Comparison of ENCODE assay signal across 8 cellular contexts in genomic region chr6:42880240-42880817, GRCh38. TPM values are rescaled to one million over a fixed set of nuclear protein-coding genes. Genes with fewer than 3 reads are reported as not detected.
A peak's percentile ranks its signal among the peaks of the same experiment; 100 is the strongest.
DNase-seq lines count a peak whose midpoint lies in the region; ATAC-seq and TF ChIP-seq lines count a peak whose summit lies in the region.
"Not testable (repeated sequence)": the region's sequence is repeated elsewhere in the genome, so short reads cannot be mapped to it uniquely, and the experiment has no call there.

No MANE protein-coding gene starts in this region.

- peak overlapping the region; percentile 87 for H3K4me3 ChIP-seq in GM23338
- H3K4me3 ChIP-seq in right cardiac atrium (ENCODE audit: low read length): peak overlapping the region; percentile 64
- peak overlapping the region; percentile 73 to 100 for H3K4me3 ChIP-seq in muscle layer of duodenum (ENCODE audit: low read depth in 1 of 2, low read length in 2 of 2)
- H3K4me3 ChIP-seq in skin epidermis: peak overlapping the region; percentile 48 to 71 (median 66)

- peak overlapping the region; percentile 99 for H3K27ac Mint-ChIP-seq in GM23338
- peak overlapping the region; percentile 99 for H3K27ac Mint-ChIP-seq in activated naive CD4-positive, alpha-beta T cell treated with anti-CD3 and anti-CD28 coated beads for 36 hours
- peak overlapping the region; percentile 98 for H3K27ac Mint-ChIP-seq in dendritic cell treated with granulocyte-macrophage colony-stimulating factor and Interleukin-4, amounts not matched to agents 40 ng/mL and 50 ng/mL, for 4 days

- peaks cover 47% of the 10 kb centered on the region for H3K79me2 ChIP-seq in GM23338 (replicated peaks; ENCODE audit: insufficient read depth)

- H3K4me2 ChIP-seq in GM23338: peak overlapping the region; percentile 94

- not testable (repeated sequence) for H3K27me3 ChIP-seq in GM23338 (ENCODE audit: insufficient read depth); right cardiac atrium (ENCODE audit: control insufficient read depth, insufficient read depth); muscle layer of duodenum (ENCODE audit: low read depth, low read length)

- 13% methylated on average over 25 of the region's 25 CpGs for WGBS in right cardiac atrium

- TF ChIP-seq CTCF in 22Rv1 (IDR thresholded peaks at IDR 0.05); GM23338 (conservative IDR thresholded peaks at IDR 0.05; ENCODE audit: low read depth in 2 of 2); RWPE1 (conservative IDR thresholded peaks at IDR 0.05; ENCODE audit: low read depth): not testable (repeated sequence)

- peak overlapping the region; percentile 96 for H3K4me3 Mint-ChIP-seq in GM23338
- peak overlapping the region; percentile 98 for H3K4me3 Mint-ChIP-seq in activated naive CD4-positive, alpha-beta T cell treated with anti-CD3 and anti-CD28 coated beads for 36 hours
- H3K4me3 Mint-ChIP-seq in dendritic cell treated with granulocyte-macrophage colony-stimulating factor and Interleukin-4, amounts not matched to agents 40 ng/mL and 50 ng/mL, for 4 days: peak overlapping the region; percentile 99

- H3K36me3 ChIP-seq in GM23338 (ENCODE audit: insufficient read depth) (peaks cover 47% of the 10 kb centered on the region), muscle layer of duodenum (ENCODE audit: control insufficient read depth in 1 of 2, insufficient read depth in 2 of 2, low read length in 2 of 2) (peaks cover 16 to 25% of the 10 kb centered on the region in 2 donors)

- peak overlapping the region; percentile 56 for H2AFZ ChIP-seq in GM23338

- peaks cover 19% of the 10 kb centered on the region for H3F3A ChIP-seq in GM23338 (replicated peaks; ENCODE audit: low read depth)

- peak overlapping the region; percentile 96 for H3K27ac ChIP-seq in 22Rv1
- peak overlapping the region; percentile 90 for H3K27ac ChIP-seq in GM23338 (ENCODE audit: low read depth)
- H3K27ac ChIP-seq in RWPE1: peak overlapping the region; percentile 92
- H3K27ac ChIP-seq in right cardiac atrium (ENCODE audit: low read length): peak overlapping the region; percentile 26
- peak overlapping the region; percentile 98 for H3K27ac ChIP-seq in muscle layer of duodenum (ENCODE audit: low read length)
- H3K27ac ChIP-seq in skin epidermis: peak overlapping the region; percentile 46 to 97 (median 92)

- H3K27me3 Mint-ChIP-seq in GM23338 (ENCODE audit: insufficient read depth, low read depth, poor library complexity); activated naive CD4-positive, alpha-beta T cell treated with anti-CD3 and anti-CD28 coated beads for 36 hours (ENCODE audit: low read depth); dendritic cell treated with granulocyte-macrophage colony-stimulating factor and Interleukin-4, amounts not matched to agents 40 ng/mL and 50 ng/mL, for 4 days: not testable (repeated sequence)

- not testable (repeated sequence) for ATAC-seq in GM23338, right cardiac atrium

- not testable (repeated sequence) for H3K4me1 Mint-ChIP-seq in GM23338; dendritic cell treated with granulocyte-macrophage colony-stimulating factor and Interleukin-4, amounts not matched to agents 40 ng/mL and 50 ng/mL, for 4 days (ENCODE audit: low read depth)
- H3K4me1 Mint-ChIP-seq in activated naive CD4-positive, alpha-beta T cell treated with anti-CD3 and anti-CD28 coated beads for 36 hours (ENCODE audit: low read depth): peaks cover 26% of the 10 kb centered on the region

- not testable (repeated sequence) for H3K9me2 ChIP-seq in GM23338 (ENCODE audit: insufficient read depth)

- H3K9me3 ChIP-seq in right cardiac atrium (ENCODE audit: control insufficient read depth, low read length); muscle layer of duodenum (ENCODE audit: control insufficient read depth in 1 of 2, low read length in 2 of 2): not testable (repeated sequence)

- intact Hi-C loops in activated naive CD4-positive, alpha-beta T cell treated with anti-CD3 and anti-CD28 coated beads for 36 hours (cut with micrococcal nuclease); dendritic cell treated with granulocyte-macrophage colony-stimulating factor and Interleukin-4, amounts not matched to agents 40 ng/mL and 50 ng/mL, for 4 days (cut with micrococcal nuclease); right cardiac atrium (cut with DNase I): not testable (repeated sequence)

- not testable (repeated sequence) for H3K4me1 ChIP-seq in GM23338 (ENCODE audit: insufficient read depth); right cardiac atrium (ENCODE audit: control insufficient read depth, insufficient read depth, low read length)
- H3K4me1 ChIP-seq in muscle layer of duodenum (ENCODE audit: control insufficient read depth in 1 of 2, insufficient read depth in 2 of 2, low read length in 2 of 2): peaks cover 0 to 10% of the 10 kb centered on the region in 2 donors

- not testable (repeated sequence) for DNase-seq in GM23338 (ENCODE audit: low spot score); RWPE1 (ENCODE audit: low spot score); activated naive CD4-positive, alpha-beta T cell treated with anti-CD3 and anti-CD28 coated beads for 36 hours; right cardiac atrium

- CTCF ChIA-PET in RWPE1 (lab: Yijun Ruan, JAX): interaction anchor here (0.6 kb wide), 1 partner anchor 94 kb away, joined by 3 read pairs; no protein-coding TSS in a partner anchor
- CTCF ChIA-PET in activated naive CD4-positive, alpha-beta T cell treated with anti-CD3 and anti-CD28 coated beads for 36 hours (lab: Charles Lee): interaction anchor here (0.6 to 4.5 kb wide), 5 partner anchors 21 to 311 kb away, joined by 3 to 53 read pairs (median 3); no protein-coding TSS in a partner anchor

- H4K20me1 ChIP-seq in GM23338 (replicated peaks; ENCODE audit: insufficient read depth): peaks cover 21% of the 10 kb centered on the region

- POLR2A ChIA-PET in RWPE1 (lab: Yijun Ruan, JAX; ENCODE audit: low non-redundant PET): interaction anchor here (1.5 kb wide), 1 partner anchor 10 kb away, joined by 6 read pairs; a partner anchor contains a TSS

- peaks cover 50% of the 10 kb centered on the region for H3K36me3 Mint-ChIP-seq in GM23338 (ENCODE audit: low read depth)
- peaks cover 39% of the 10 kb centered on the region for H3K36me3 Mint-ChIP-seq in activated naive CD4-positive, alpha-beta T cell treated with anti-CD3 and anti-CD28 coated beads for 36 hours (ENCODE audit: low read depth)
- H3K36me3 Mint-ChIP-seq in dendritic cell treated with granulocyte-macrophage colony-stimulating factor and Interleukin-4, amounts not matched to agents 40 ng/mL and 50 ng/mL, for 4 days (ENCODE audit: low read depth): peaks cover 49% of the 10 kb centered on the region

- H3K9me3 Mint-ChIP-seq in GM23338; activated naive CD4-positive, alpha-beta T cell treated with anti-CD3 and anti-CD28 coated beads for 36 hours; dendritic cell treated with granulocyte-macrophage colony-stimulating factor and Interleukin-4, amounts not matched to agents 40 ng/mL and 50 ng/mL, for 4 days: not testable (repeated sequence)

RNA-seq across cellular contexts. Expression of gene RPL7L1, which starts 0.9 kb away (rescaled TPM):
- total RNA-seq in GM23338 (2014; rRNA removed; shearing (Covaris generic)): 109 and 124 TPM in 2 replicates
- polyA plus RNA-seq in GM23338 (2016; fragmentation: Nextera tagmentation; extraction: Ambion mirVana) (82.1 and 86.9 TPM in 2 replicates), right cardiac atrium (38.7 TPM)
- total RNA-seq in activated naive CD4-positive, alpha-beta T cell treated with anti-CD3 and anti-CD28 coated beads for 36 hours: 100 to 1,000 TPM in 1 of 2 experiments, 10 to 100 TPM in 1; 99.0 to 101 TPM
- 10 to 100 TPM; 50.5 to 59.1 (median 51.7) TPM for total RNA-seq in right cardiac atrium

RNA-seq across cellular contexts. Expression of gene PTCRA, which starts 35.5 kb away (rescaled TPM):
- total RNA-seq in GM23338 (2014; rRNA removed; shearing (Covaris generic)): not detected in 2 replicates
- 0.30 TPM in 1 of 2 replicates, not detected in the other for polyA plus RNA-seq in GM23338 (2016; fragmentation: Nextera tagmentation; extraction: Ambion mirVana)
- not detected for total RNA-seq in activated naive CD4-positive, alpha-beta T cell treated with anti-CD3 and anti-CD28 coated beads for 36 hours
- not detected for total RNA-seq in right cardiac atrium
- not detected for polyA plus RNA-seq in right cardiac atrium

RNA-seq across cellular contexts. Expression of gene CNPY3, which starts 49.0 kb away (rescaled TPM):
- total RNA-seq in GM23338 (2014; rRNA removed; shearing (Covaris generic)): 66.3 and 67.0 TPM in 2 replicates
- 68.5 and 74.5 TPM in 2 replicates for polyA plus RNA-seq in GM23338 (2016; fragmentation: Nextera tagmentation; extraction: Ambion mirVana)
- 10 to 100 TPM; 37.6 to 41.0 TPM for total RNA-seq in activated naive CD4-positive, alpha-beta T cell treated with anti-CD3 and anti-CD28 coated beads for 36 hours
- 10 to 100 TPM; 19.2 to 32.4 (median 28.9) TPM for total RNA-seq in right cardiac atrium
- polyA plus RNA-seq in right cardiac atrium: 19.3 TPM

Comparison
In these comparisons a context has a peak if more than half of its experiments do, and no peak if none do; other contexts are left out.
1. H3K27ac ChIP-seq: peak in every context shown above with its lines; median percentile 98 in muscle layer of duodenum; 96 in 22Rv1; 92 in RWPE1; 92 in skin epidermis; 90 in GM23338; 26 in right cardiac atrium.